ENCODE assay signal across 22 cellular contexts in genomic region chr2:146990311-146990781, GRCh38.
A peak's percentile ranks its signal among the peaks of the same experiment; 100 is the strongest.
DNase-seq lines count a peak whose midpoint lies in the region; TF ChIP-seq lines count a peak whose summit lies in the region.
"Had no signal": no experiment of that assay in that cellular context is flagged by ENCODE, and none has a peak within 500 bp of the region (broad histone marks: within the 10 kb centered on the region; RNA-seq: fewer than 3 reads in every experiment).

No MANE protein-coding gene starts in this region.

- H3K9me3 Mint-ChIP-seq in CD14-positive monocyte = peaks cover 0 to 3% (median 0%) of the 10 kb centered on the region in 7 donors
- H3K9me3 Mint-ChIP-seq: activated naive CD8-positive, alpha-beta T cell treated with anti-CD3 and anti-CD28 coated beads for 36 hours; activated T-helper 2 cell treated with anti-CD3 and anti-CD28 coated beads, Interferon-gamma antibody, Interleukin-2, Interleukin-4, amounts not matched to agents 10 μg/mL and 5 μg/mL and 100 μg/mL, durations not matched to agents 14 hours and 24 hours and 36 hours; CD4-positive, alpha-beta memory T cell; neural progenitor cell; stimulated activated memory B cell treated with anti-CD40 and anti-IgM and Interleukin-4, amounts not matched to agents 10 μg/mL and 1 μg/mL and 100 μg/mL, for 72 hours had no signal

- no peak overlapping the region for H3K9ac ChIP-seq in fibroblast of lung (ENCODE audit: insufficient read depth, low read length)
- H3K9ac ChIP-seq: neural progenitor cell had no signal

- TF ChIP-seq CTCF in fibroblast of lung (conservative IDR thresholded peaks at IDR 0.05 in 1 of 2, IDR thresholded peaks at IDR 0.05 in 1 of 2; ENCODE audit: low read depth in 1 of 2, low read length in 2 of 2) (no peak), CD14-positive monocyte (IDR thresholded peaks at IDR 0.05) (no peak)

- no peak overlapping the region for H2AFZ ChIP-seq in fibroblast of lung (ENCODE audit: low read length)
- H2AFZ ChIP-seq: neural progenitor cell had no signal

- H3K27ac Mint-ChIP-seq in CD14-positive monocyte = no peak overlapping the region
- H3K27ac Mint-ChIP-seq: activated naive CD8-positive, alpha-beta T cell treated with anti-CD3 and anti-CD28 coated beads for 36 hours; activated T-helper 2 cell treated with anti-CD3 and anti-CD28 coated beads, Interferon-gamma antibody, Interleukin-2, Interleukin-4, amounts not matched to agents 10 μg/mL and 5 μg/mL and 100 μg/mL, durations not matched to agents 14 hours and 24 hours and 36 hours; CD4-positive, alpha-beta memory T cell; neural progenitor cell; stimulated activated memory B cell treated with anti-CD40 and anti-IgM and Interleukin-4, amounts not matched to agents 10 μg/mL and 1 μg/mL and 100 μg/mL, for 72 hours had no signal

- DNase-seq in HCEC 1CT (peak; percentile 92), SK-MEL-5 (ENCODE audit: low read depth, low spot score) (peak; percentile 19), fibroblast of lung (ENCODE audit: low read depth in 2 of 2) (peak; percentile 60 to 98), skeletal muscle cell (ENCODE audit: low read depth) (peak; percentile 31), CD14-positive monocyte (ENCODE audit: low spot score) (no peak), NCI-H2227 (lab: John Stamatoyannopoulos, UW; ENCODE audit: unreplicated experiment) (no peak), COLO668 (lab: John Stamatoyannopoulos, UW; ENCODE audit: unreplicated experiment) (no peak)
- DNase-seq: activated CD4-positive, alpha-beta T cell treated with anti-CD3 and anti-CD28 coated beads, Interleukin-2, amount 50 U/mL, for 4 hours; activated CD8-positive, alpha-beta memory T cell treated with anti-CD3 and anti-CD28 coated beads, Interleukin-2, amount 50 U/mL, for 48 hours; activated naive CD8-positive, alpha-beta T cell treated with anti-CD3 and anti-CD28 coated beads for 36 hours; CD4-positive, alpha-beta memory T cell; cortex of kidney; kidney; NCI-H1417 treated with DMSO at 0.1 percent for 48 hours; NCI-H524 treated with DMSO at 0.1 percent for 48 hours; stimulated activated CD4-positive, alpha-beta T cell treated with anti-CD3 and anti-CD28 coated beads, Interleukin-2, amount 100 ng/mL, for 24 hours had no signal

- H3K27me3 Mint-ChIP-seq in CD14-positive monocyte (ENCODE audit: low read depth in 3 of 3) = peaks cover 0 to 2% (median 0%) of the 10 kb centered on the region in 3 donors
- H3K27me3 Mint-ChIP-seq: stimulated activated memory B cell treated with anti-CD40 and anti-IgM and Interleukin-4, amounts not matched to agents 10 μg/mL and 1 μg/mL and 100 μg/mL, for 72 hours had no signal

- H3K27me3 ChIP-seq in fibroblast of lung (ENCODE audit: control insufficient read depth, insufficient read depth, low read length) = no peaks in the 10 kb centered on the region
- H3K27me3 ChIP-seq: neural progenitor cell had no signal

- no peaks in the 10 kb centered on the region for H3K36me3 Mint-ChIP-seq in CD14-positive monocyte
- H3K36me3 Mint-ChIP-seq: activated naive CD8-positive, alpha-beta T cell treated with anti-CD3 and anti-CD28 coated beads for 36 hours; CD4-positive, alpha-beta memory T cell; neural progenitor cell; stimulated activated memory B cell treated with anti-CD40 and anti-IgM and Interleukin-4, amounts not matched to agents 10 μg/mL and 1 μg/mL and 100 μg/mL, for 72 hours had no signal

- H3K79me2 ChIP-seq in fibroblast of lung (ENCODE audit: control insufficient read depth, insufficient read depth, low read length) = no peaks in the 10 kb centered on the region

- intact Hi-C loops in CD14-positive monocyte (cut with micrococcal nuclease) = no loop called here

- in situ Hi-C loops in SK-MEL-5 (cut with HindIII; ENCODE audit: low pct_unique_long_range_greater_than_20kb, low sequenced_read_pairs) = no loop called here

- no peaks in the 10 kb centered on the region for H3K4me1 ChIP-seq in fibroblast of lung (ENCODE audit: control insufficient read depth, extremely low read depth, insufficient read depth, low read length)

- no peak overlapping the region for H3K4me3 ChIP-seq in fibroblast of lung (replicated peaks in 1 of 4; ENCODE audit: control extremely low read depth in 1 of 4, insufficient read depth in 1 of 4, low read depth in 3 of 4, low read length in 4 of 4)
- H3K4me3 ChIP-seq in skeletal muscle cell (ENCODE audit: low read depth, low read length) = no peak overlapping the region
- H3K4me3 ChIP-seq: lung, neural progenitor cell, SK-N-MC, skin epidermis had no signal

- H3K4me2 ChIP-seq in fibroblast of lung (ENCODE audit: extremely low read depth, insufficient read depth, low read length) = peak overlapping the region; percentile 23
- H3K4me2 ChIP-seq: neural progenitor cell had no signal

- H3K27ac ChIP-seq in fibroblast of lung (ENCODE audit: insufficient read depth, low read length) = no peak overlapping the region
- H3K27ac ChIP-seq: neural progenitor cell, SK-N-MC, skin epidermis had no signal

- no peaks in the 10 kb centered on the region for H3K4me1 Mint-ChIP-seq in CD14-positive monocyte
- H3K4me1 Mint-ChIP-seq: activated naive CD8-positive, alpha-beta T cell treated with anti-CD3 and anti-CD28 coated beads for 36 hours had no signal

- H4K20me1 ChIP-seq in fibroblast of lung (ENCODE audit: control insufficient read depth, extremely low read depth, insufficient read depth, low read length) = no peaks in the 10 kb centered on the region

- no peaks in the 10 kb centered on the region for H3K36me3 ChIP-seq in fibroblast of lung (ENCODE audit: control insufficient read depth, insufficient read depth, low read length)
- H3K36me3 ChIP-seq: neural progenitor cell had no signal

- no peaks in the 10 kb centered on the region for H3K9me3 ChIP-seq in fibroblast of lung (ENCODE audit: control insufficient read depth, insufficient read depth, low read depth, low read length)

- no peak overlapping the region for H3K4me3 Mint-ChIP-seq in CD14-positive monocyte
- H3K4me3 Mint-ChIP-seq: activated naive CD8-positive, alpha-beta T cell treated with anti-CD3 and anti-CD28 coated beads for 36 hours; CD4-positive, alpha-beta memory T cell; neural progenitor cell; stimulated activated memory B cell treated with anti-CD40 and anti-IgM and Interleukin-4, amounts not matched to agents 10 μg/mL and 1 μg/mL and 100 μg/mL, for 72 hours had no signal

Comparison
In these comparisons a context has a peak if more than half of its experiments do, and no peak if none do; other contexts are left out.
1. DNase-seq: peak in HCEC 1CT (single experiment), SK-MEL-5 (single experiment), fibroblast of lung (2 of 2) and skeletal muscle cell (single experiment); none in CD14-positive monocyte (single experiment), NCI-H2227 (single experiment) and COLO668 (single experiment).